17 cellular contexts compared by ENCODE assay signal in the genomic region with DNA sequence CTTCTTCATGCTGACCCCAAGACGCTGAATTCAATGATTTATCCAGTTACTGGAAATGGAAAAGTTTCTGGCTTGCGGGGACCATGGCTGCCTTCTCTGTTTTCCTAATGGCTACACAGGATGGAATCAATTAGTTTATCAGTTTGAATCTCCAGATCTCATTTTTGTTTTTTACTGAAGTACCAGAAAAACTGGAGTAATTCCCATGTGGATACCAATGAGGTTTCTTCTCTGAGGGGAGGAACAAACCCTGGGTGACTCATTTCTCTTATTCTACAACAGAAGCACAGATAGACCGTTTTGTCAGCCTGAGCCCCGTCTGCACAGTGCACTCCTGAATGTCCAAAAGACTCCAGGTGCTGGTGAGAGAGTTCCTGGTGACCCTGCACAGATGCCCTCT. TPM values are rescaled to one million over a fixed set of nuclear protein-coding genes. Genes with fewer than 3 reads are reported as not detected.
DNase-seq lines count a peak whose midpoint lies in the region; ATAC-seq, FAIRE-seq and TF ChIP-seq lines count a peak whose summit lies in the region.
"Had no signal": no experiment of that assay in that cellular context is flagged by ENCODE, and none has a peak within 500 bp of the region (broad histone marks: within the 10 kb centered on the region; RNA-seq: fewer than 3 reads in every experiment).

No MANE protein-coding gene starts in this region.

- H3K36me3 ChIP-seq in astrocyte (ENCODE audit: insufficient read depth, low read length), result peaks cover 30% of the 10 kb centered on the region

- no peak overlapping the region for H3K4me3 ChIP-seq in astrocyte (ENCODE audit: insufficient read depth, low read depth, low read length)
- H3K4me3 ChIP-seq: adrenal gland, left lung, SJCRH30 had no signal

- H3K9me3 Mint-ChIP-seq in activated T-cell treated with anti-CD3 and anti-CD28 coated beads, Interleukin-2, amount 50 U/mL, for 72 hours, result peaks cover 3 to 5% of the 10 kb centered on the region in 2 donors
- peaks cover 5% of the 10 kb centered on the region for H3K9me3 Mint-ChIP-seq in astrocyte (ENCODE audit: unreplicated experiment)
- no peaks in the 10 kb centered on the region for H3K9me3 Mint-ChIP-seq in stimulated activated effector memory CD8-positive, alpha-beta T cell treated with anti-CD3 and anti-CD28 coated beads, Interleukin-12 subunit alpha, Interleukin-12 subunit beta, amount 100 ng/mL, for 72 hours

- H3K4me1 ChIP-seq in astrocyte (ENCODE audit: insufficient read depth, low read length) (peaks cover 6% of the 10 kb centered on the region), foreskin keratinocyte (peaks cover 6% of the 10 kb centered on the region)

- H3K27me3 ChIP-seq in astrocyte (ENCODE audit: insufficient read depth, low read length) (no peaks in the 10 kb centered on the region), foreskin keratinocyte (no peaks in the 10 kb centered on the region)
- H3K27me3 ChIP-seq: adrenal gland, left lung, SJCRH30 had no signal

- peaks cover 84% of the 10 kb centered on the region for H3K79me2 ChIP-seq in astrocyte (ENCODE audit: insufficient read depth, low read length)

- FAIRE-seq in astrocyte (lab: Jason Lieb, UNC), result no peak
- FAIRE-seq: A204.1, D721Med, small intestine had no signal

- ATAC-seq in activated T-cell treated with anti-CD3 and anti-CD28 coated beads, Interleukin-2, amount 50 U/mL, for 72 hours (replicated peaks in 1 of 2), result no peak
- ATAC-seq in foreskin keratinocyte, result peak; percentile 29
- no peak for ATAC-seq in stimulated activated effector memory CD8-positive, alpha-beta T cell treated with anti-CD3 and anti-CD28 coated beads, Interleukin-12 subunit alpha, Interleukin-12 subunit beta, amount 100 ng/mL, for 72 hours
- ATAC-seq: left lung had no signal

- peaks cover 25 to 60% of the 10 kb centered on the region in 2 donors for H3K36me3 Mint-ChIP-seq in activated T-cell treated with anti-CD3 and anti-CD28 coated beads, Interleukin-2, amount 50 U/mL, for 72 hours (ENCODE audit: insufficient read depth in 2 of 2)
- peaks cover 54% of the 10 kb centered on the region for H3K36me3 Mint-ChIP-seq in astrocyte (ENCODE audit: low read depth, unreplicated experiment)
- H3K36me3 Mint-ChIP-seq in stimulated activated effector memory CD8-positive, alpha-beta T cell treated with anti-CD3 and anti-CD28 coated beads, Interleukin-12 subunit alpha, Interleukin-12 subunit beta, amount 100 ng/mL, for 72 hours, result peaks cover 82% of the 10 kb centered on the region

- H2AFZ ChIP-seq in astrocyte (ENCODE audit: low read depth, low read length), result no peak overlapping the region

- peak overlapping the region; percentile 27 to 94 for H3K4me3 Mint-ChIP-seq in activated T-cell treated with anti-CD3 and anti-CD28 coated beads, Interleukin-2, amount 50 U/mL, for 72 hours
- peak overlapping the region; percentile 76 for H3K4me3 Mint-ChIP-seq in astrocyte (ENCODE audit: unreplicated experiment)
- H3K4me3 Mint-ChIP-seq in stimulated activated effector memory CD8-positive, alpha-beta T cell treated with anti-CD3 and anti-CD28 coated beads, Interleukin-12 subunit alpha, Interleukin-12 subunit beta, amount 100 ng/mL, for 72 hours, result no peak overlapping the region

- POLR2A ChIA-PET in RWPE1 (lab: Yijun Ruan, JAX; ENCODE audit: low non-redundant PET), result no interaction called here

- TF ChIP-seq CTCF in astrocyte (IDR thresholded peaks at IDR 0.05; ENCODE audit: insufficient read depth, low read depth, low read length) (no peak), foreskin keratinocyte (conservative IDR thresholded peaks at IDR 0.05) (no peak), RWPE1 (conservative IDR thresholded peaks at IDR 0.05; ENCODE audit: low read depth) (no peak)

- peak overlapping the region; percentile 51 for H3K27ac Mint-ChIP-seq in activated T-cell treated with anti-CD3 and anti-CD28 coated beads, Interleukin-2, amount 50 U/mL, for 72 hours
- H3K27ac Mint-ChIP-seq in astrocyte (ENCODE audit: unreplicated experiment), result peak overlapping the region; percentile 51
- peak overlapping the region; percentile 88 for H3K27ac Mint-ChIP-seq in stimulated activated effector memory CD8-positive, alpha-beta T cell treated with anti-CD3 and anti-CD28 coated beads, Interleukin-12 subunit alpha, Interleukin-12 subunit beta, amount 100 ng/mL, for 72 hours

- H3K9me3 ChIP-seq in astrocyte (ENCODE audit: insufficient read depth, low read depth, low read length), result no peaks in the 10 kb centered on the region
- H3K9me3 ChIP-seq: adrenal gland had no signal

- no peak overlapping the region for H3K9ac ChIP-seq in astrocyte (ENCODE audit: low read length)

- H3K27me3 Mint-ChIP-seq in activated T-cell treated with anti-CD3 and anti-CD28 coated beads, Interleukin-2, amount 50 U/mL, for 72 hours (ENCODE audit: low read depth), result no peaks in the 10 kb centered on the region
- no peaks in the 10 kb centered on the region for H3K27me3 Mint-ChIP-seq in astrocyte (ENCODE audit: low read depth, unreplicated experiment)

- DNase-seq in activated T-cell treated with anti-CD3 and anti-CD28 coated beads, Interleukin-2, amount 50 U/mL, for 72 hours, result no peak
- DNase-seq in activated T-cell treated with anti-CD3 and anti-CD28 coated beads for 4 hours, result no peak
- DNase-seq in astrocyte (ENCODE audit: low read depth), result peak; percentile 31
- DNase-seq in foreskin keratinocyte, result peak in 1 of 2 donors; percentile 55
- DNase-seq in stimulated activated effector memory CD8-positive, alpha-beta T cell treated with anti-CD3 and anti-CD28 coated beads, Interleukin-12 subunit alpha, Interleukin-12 subunit beta, amount 100 ng/mL, for 72 hours (ENCODE audit: low spot score in 2 of 2), result no peak
- no peak for DNase-seq in HCEC 1CT
- DNase-seq in stimulated activated CD4-positive, alpha-beta T cell treated with anti-CD3 and anti-CD28 coated beads, Interleukin-4, amount 100 ng/mL, for 1 hour, result no peak
- DNase-seq in RWPE1 (ENCODE audit: low spot score), result no peak
- DNase-seq: adrenal gland; effector CD4-positive, alpha-beta T cell; head of caudate nucleus; left lung; NCI-H2171; SJCRH30; small intestine had no signal

- H3K27ac ChIP-seq in astrocyte (ENCODE audit: low read depth, low read length), result no peak overlapping the region
- peak overlapping the region; percentile 49 for H3K27ac ChIP-seq in foreskin keratinocyte
- no peak overlapping the region for H3K27ac ChIP-seq in RWPE1
- H3K27ac ChIP-seq: adrenal gland, left lung, SJCRH30 had no signal

- H3K4me1 Mint-ChIP-seq in activated T-cell treated with anti-CD3 and anti-CD28 coated beads, Interleukin-2, amount 50 U/mL, for 72 hours (ENCODE audit: low read depth), result peaks cover 44% of the 10 kb centered on the region
- H3K4me1 Mint-ChIP-seq in astrocyte (ENCODE audit: low read depth, unreplicated experiment), result peaks cover 28% of the 10 kb centered on the region
- H3K4me1 Mint-ChIP-seq in stimulated activated effector memory CD8-positive, alpha-beta T cell treated with anti-CD3 and anti-CD28 coated beads, Interleukin-12 subunit alpha, Interleukin-12 subunit beta, amount 100 ng/mL, for 72 hours, result peaks cover 45% of the 10 kb centered on the region

- peak overlapping the region; percentile 14 for H3K4me2 ChIP-seq in astrocyte (ENCODE audit: low read length)

- CTCF ChIA-PET in RWPE1 (lab: Yijun Ruan, JAX), result no interaction called here

- H4K20me1 ChIP-seq in astrocyte (ENCODE audit: insufficient read depth, low read length), result peaks cover 50% of the 10 kb centered on the region

RNA-seq across cellular contexts. Expression of a gene that starts 3.4 kb away (rescaled TPM):
- 10 to 100 TPM; 30.9 to 38.7 TPM for total RNA-seq in activated T-cell treated with anti-CD3 and anti-CD28 coated beads, Interleukin-2, amount 50 U/mL, for 72 hours
- total RNA-seq in astrocyte (42.1 and 57.5 TPM in 2 replicates), foreskin keratinocyte (24.5 and 28.4 TPM in 2 replicates)
- 10.5 and 11.2 TPM in 2 replicates for polyA plus RNA-seq in foreskin keratinocyte
